In the genomic region with DNA sequence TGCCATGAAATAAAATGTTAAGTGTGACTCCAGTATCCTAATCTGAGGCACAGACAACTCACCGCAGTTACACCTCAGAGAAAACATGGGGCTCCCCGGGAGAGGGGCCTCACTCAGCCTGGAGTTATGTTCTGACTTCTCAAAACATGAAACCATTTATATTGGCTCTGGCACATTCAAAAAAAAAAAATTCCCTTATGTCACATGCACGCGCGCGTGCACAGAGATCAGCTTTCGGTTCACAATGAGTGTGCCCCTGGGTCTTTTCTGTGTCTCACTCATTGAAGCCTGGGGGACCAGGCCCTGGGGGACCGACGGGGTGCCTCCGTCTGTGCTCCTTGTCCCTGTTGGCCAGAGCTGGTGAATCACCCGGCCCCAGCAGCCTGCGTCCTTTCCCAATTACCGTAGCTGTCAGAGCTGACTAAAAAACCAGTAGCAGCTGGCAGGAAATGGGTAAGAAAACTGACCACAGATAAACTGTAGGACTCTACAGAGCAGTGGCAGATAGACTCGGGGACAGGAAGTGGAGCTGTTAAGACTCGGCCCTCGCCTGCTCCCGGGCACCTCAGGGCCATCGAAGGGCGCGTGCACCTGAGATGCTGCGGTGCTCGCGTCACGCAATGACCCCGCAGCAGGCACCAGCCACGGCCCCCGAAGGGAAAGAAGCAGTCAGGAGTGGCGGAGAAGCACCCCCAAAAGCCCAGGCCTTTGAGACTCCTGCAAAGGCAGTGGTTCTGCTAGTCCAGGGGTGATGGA, we compare ENCODE assay signal across 8 cellular contexts.
DNase-seq lines count a peak whose midpoint lies in the region; ATAC-seq and TF ChIP-seq lines count a peak whose summit lies in the region.

No MANE protein-coding gene starts in this region.

- no peak for TF ChIP-seq CTCF in kidney epithelial cell (IDR thresholded peaks at IDR 0.05; ENCODE audit: insufficient read depth, low read length, poor library complexity, severe bottlenecking)

- no peak overlapping the region for H3K4me3 ChIP-seq in kidney epithelial cell (ENCODE audit: low read depth, low read length)

- peak; percentile 85 for DNase-seq in AG08396 (ENCODE audit: low spot score)
- DNase-seq in RPMI8226, result peak; percentile 87
- peak; percentile 74 for DNase-seq in activated naive CD4-positive, alpha-beta T cell treated with anti-CD3 and anti-CD28 coated beads, Interleukin-2, amount 50 U/mL, for 16 hours
- peak; percentile 49 for DNase-seq in kidney epithelial cell (ENCODE audit: low read depth)
- DNase-seq in stimulated activated CD8-positive, alpha-beta memory T cell treated with anti-CD3 and anti-CD28 coated beads, Interleukin-12 subunit alpha, Interleukin-12 subunit beta, amount 100 ng/mL, for 24 hours (ENCODE audit: extremely low read depth), result peak; percentile 40
- no peak for DNase-seq in hippocampal formation (lab: John Stamatoyannopoulos, UW)

- H3K36me3 ChIP-seq in kidney epithelial cell (ENCODE audit: control insufficient read depth, insufficient read depth, low read length), result no peaks in the 10 kb centered on the region

- no peaks in the 10 kb centered on the region for H3K27me3 ChIP-seq in kidney epithelial cell (ENCODE audit: control insufficient read depth, insufficient read depth, low read length)

- ATAC-seq in GM18909 (IDR thresholded peaks at IDR 0.05; ENCODE audit: poor library complexity, unreplicated experiment) (peak; percentile 84), HG03095 (IDR thresholded peaks at IDR 0.05; ENCODE audit: unreplicated experiment) (peak; percentile 76)

Comparison
In these comparisons a context has a peak if more than half of its experiments do, and no peak if none do; other contexts are left out.
1. DNase-seq: peak in AG08396 (single experiment), RPMI8226 (single experiment), activated naive CD4-positive, alpha-beta T cell treated with anti-CD3 and anti-CD28 coated beads, Interleukin-2, amount 50 U/mL, for 16 hours (single experiment), kidney epithelial cell (single experiment) and stimulated activated CD8-positive, alpha-beta memory T cell treated with anti-CD3 and anti-CD28 coated beads, Interleukin-12 subunit alpha, Interleukin-12 subunit beta, amount 100 ng/mL, for 24 hours (single experiment); none in hippocampal formation (0 of 2).